Comparison of ENCODE assay signal across 1 cellular context in genomic region chr13:44013666-44014291, GRCh38.
TF ChIP-seq lines count a peak whose summit lies in the region.

No MANE protein-coding gene starts in this region.

TF ChIP-seq in IMR-90, 13 proteins besides CTCF, POLR2A, EP300 and RAD21 (continued from another document):
- TF ChIP-seq ELK1 (IDR thresholded peaks at IDR 0.05; ENCODE audit: borderline replicate concordance, low read depth, low read length): no peak
- no peak for TF ChIP-seq CHD1 (IDR thresholded peaks at IDR 0.05; ENCODE audit: low read depth, low read length)
- TF ChIP-seq USF2 (IDR thresholded peaks at IDR 0.05; ENCODE audit: low read depth, low read length): no peak
- TF ChIP-seq BHLHE40 (IDR thresholded peaks at IDR 0.05; ENCODE audit: low read depth, low read length): no peak
TF ChIP-seq in IMR-90: peak in this region for 0.
